21 cellular contexts compared by ENCODE assay signal in the genomic region with DNA sequence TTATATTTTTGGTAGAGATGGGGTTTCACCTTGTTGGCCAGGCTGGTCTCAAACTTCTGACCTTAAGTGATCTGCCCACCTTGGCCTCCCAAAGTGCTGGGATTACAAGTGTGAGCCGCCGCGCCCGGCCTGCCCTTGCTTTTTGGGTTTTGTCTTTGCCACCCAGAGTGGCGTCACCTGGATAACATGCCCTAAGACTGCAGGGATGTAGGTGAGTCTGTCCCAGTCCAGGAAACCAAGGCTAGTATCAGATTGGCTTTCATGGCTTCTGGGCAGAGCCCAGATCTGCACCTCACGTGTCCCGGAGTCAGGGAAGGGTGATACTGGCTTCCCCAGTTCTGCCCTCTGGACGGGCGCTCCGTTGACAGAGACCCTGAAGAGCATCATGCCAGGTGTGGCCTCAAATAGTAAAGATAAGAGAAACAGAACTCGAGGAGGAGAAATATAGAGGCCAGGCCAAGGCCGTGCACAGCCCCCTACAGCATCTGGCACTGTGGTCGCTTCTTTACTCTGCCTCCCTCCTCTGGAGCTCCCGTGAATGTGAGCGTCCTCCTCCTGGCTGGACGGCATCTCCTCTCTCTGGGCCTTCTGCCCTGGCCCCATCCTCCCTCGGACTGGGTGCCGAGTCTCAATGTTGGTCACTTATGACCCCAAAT. TPM values are rescaled to one million over a fixed set of nuclear protein-coding genes. Genes with fewer than 3 reads are reported as not detected.
"Had no signal": no experiment of that assay in that cellular context is flagged by ENCODE, and none has a peak within 500 bp of the region (broad histone marks: within the 10 kb centered on the region; RNA-seq: fewer than 3 reads in every experiment).

No MANE protein-coding gene starts in this region.

- DNase-seq: left ventricle myocardium inferior, naive B cell, right cardiac atrium, sigmoid colon, upper lobe of left lung had no signal

- H3K4me3 Mint-ChIP-seq: immature natural killer cell; mesothelial cell of epicardium; naive B cell; natural killer cell; nephron progenitor cell; neural progenitor cell; stimulated activated memory B cell treated with anti-CD40 and anti-IgM and Interleukin-4, amounts not matched to agents 10 μg/mL and 1 μg/mL and 100 μg/mL, for 72 hours; stimulated activated naive CD8-positive, alpha-beta T cell treated with anti-CD3 and anti-CD28 coated beads, Interleukin-15, amount 100 ng/mL, for 72 hours had no signal

- ATAC-seq: stimulated activated memory B cell treated with anti-CD40 and anti-IgM and Interleukin-4, amounts not matched to agents 10 μg/mL and 1 μg/mL and 100 μg/mL, for 72 hours had no signal

- FAIRE-seq: islet of Langerhans, pancreas had no signal

- H3K9ac ChIP-seq: neural progenitor cell had no signal

- H3K27ac Mint-ChIP-seq: immature natural killer cell; mesothelial cell of epicardium; natural killer cell; nephron progenitor cell; stimulated activated memory B cell treated with anti-CD40 and anti-IgM and Interleukin-4, amounts not matched to agents 10 μg/mL and 1 μg/mL and 100 μg/mL, for 72 hours had no signal

- H3K4me1 ChIP-seq: left ventricle myocardium inferior, neural progenitor cell, pancreas, prostate gland, sigmoid colon, upper lobe of left lung, vagina had no signal

- H3K36me3 ChIP-seq: left ventricle myocardium inferior, neural progenitor cell, pancreas, prostate gland, sigmoid colon, transverse colon, upper lobe of left lung, vagina had no signal

- H3K27me3 ChIP-seq: neural progenitor cell, pancreas, sigmoid colon, transverse colon, upper lobe of left lung, vagina had no signal

- H3K36me3 Mint-ChIP-seq: immature natural killer cell; mesothelial cell of epicardium; naive B cell; natural killer cell; neural progenitor cell; stimulated activated memory B cell treated with anti-CD40 and anti-IgM and Interleukin-4, amounts not matched to agents 10 μg/mL and 1 μg/mL and 100 μg/mL, for 72 hours had no signal

- H3K4me2 ChIP-seq: neural progenitor cell, smooth muscle cell had no signal

- H3K4me3 ChIP-seq: left ventricle myocardium inferior, lung, neural progenitor cell, pancreas, prostate gland, sigmoid colon, smooth muscle cell, transverse colon, upper lobe of left lung, vagina had no signal

- H3K27ac ChIP-seq: left ventricle myocardium inferior, neural progenitor cell, pancreas, prostate gland, sigmoid colon, transverse colon, upper lobe of left lung, vagina had no signal

- H3K9me3 ChIP-seq: left ventricle myocardium inferior, pancreas, prostate gland, sigmoid colon, transverse colon, upper lobe of left lung, vagina had no signal

- H3K9me3 Mint-ChIP-seq: mesothelial cell of epicardium; naive B cell; natural killer cell; stimulated activated memory B cell treated with anti-CD40 and anti-IgM and Interleukin-4, amounts not matched to agents 10 μg/mL and 1 μg/mL and 100 μg/mL, for 72 hours had no signal

- H3K4me1 Mint-ChIP-seq: mesothelial cell of epicardium; natural killer cell; neural progenitor cell; stimulated activated naive CD8-positive, alpha-beta T cell treated with anti-CD3 and anti-CD28 coated beads, Interleukin-15, amount 100 ng/mL, for 72 hours had no signal

RNA-seq across cellular contexts. Expression of gene APOBEC3B, which starts 7.8 kb away (rescaled TPM):
- total RNA-seq: temporal lobe, vagina had no signal

RNA-seq across cellular contexts. Expression of gene APOBEC3A, which starts 16.9 kb away (rescaled TPM):
- total RNA-seq: mesothelial cell of epicardium, osteoblast, vagina had no signal
- polyA plus RNA-seq: immature natural killer cell, smooth muscle cell had no signal
